ENCODE assay signal across 15 cellular contexts in the genomic region with DNA sequence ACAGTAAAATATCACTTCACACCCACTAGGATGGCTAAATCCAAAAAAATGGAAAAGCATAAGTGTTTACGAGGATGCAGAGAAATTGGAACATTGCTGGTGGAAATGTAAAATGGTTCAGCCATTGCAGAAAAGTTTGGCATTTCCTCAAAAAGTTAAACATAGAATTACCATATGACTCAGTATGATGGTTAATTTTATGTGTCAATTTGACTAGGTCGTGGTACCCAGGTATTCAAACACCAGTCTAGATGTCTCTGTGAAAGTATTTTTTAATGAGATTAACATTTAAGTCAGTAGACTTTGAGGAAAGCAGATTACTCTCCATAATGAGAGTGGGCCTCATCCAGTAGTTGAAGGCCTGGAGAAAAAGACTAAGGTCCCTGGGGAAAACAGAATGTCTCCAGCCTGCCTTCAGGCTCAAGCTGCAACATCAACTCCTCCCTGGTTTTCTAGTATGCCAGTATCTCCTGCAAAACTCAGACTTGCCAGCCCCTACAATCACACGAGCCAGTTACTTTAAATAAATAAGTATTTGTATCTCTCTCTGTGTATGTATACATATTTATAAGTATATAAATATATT.
"Had no signal": no experiment of that assay in that cellular context is flagged by ENCODE, and none has a peak within 500 bp of the region (broad histone marks: within the 10 kb centered on the region; RNA-seq: fewer than 3 reads in every experiment).

No MANE protein-coding gene starts in this region.

- H3K4me3 Mint-ChIP-seq: activated CD4-positive, alpha-beta memory T cell treated with anti-CD3 and anti-CD28 coated beads for 36 hours; activated CD4-positive, alpha-beta T cell treated with anti-CD3 and anti-CD28 coated beads for 36 hours; activated T-helper 17 cell treated with anti-CD3 and anti-CD28 coated beads, Interleukin-2, amount 50 U/mL, for 72 hours; central memory CD8-positive, alpha-beta T cell; natural killer cell; stimulated activated memory B cell treated with anti-CD40 and anti-IgM and Interleukin-4, amounts not matched to agents 10 μg/mL and 1 μg/mL and 100 μg/mL, for 72 hours; T-helper 2 cell treated with Interferon-gamma antibody and Interleukin-4, amounts not matched to agents 5 μg/mL and 100 μg/mL, for 36 hours; WTC11 had no signal

- H3K27me3 Mint-ChIP-seq: activated CD4-positive, alpha-beta memory T cell treated with anti-CD3 and anti-CD28 coated beads for 36 hours; activated CD4-positive, alpha-beta T cell treated with anti-CD3 and anti-CD28 coated beads for 36 hours; activated T-helper 17 cell treated with anti-CD3 and anti-CD28 coated beads, Interleukin-2, amount 50 U/mL, for 72 hours; central memory CD8-positive, alpha-beta T cell; stimulated activated memory B cell treated with anti-CD40 and anti-IgM and Interleukin-4, amounts not matched to agents 10 μg/mL and 1 μg/mL and 100 μg/mL, for 72 hours had no signal

- H3K4me1 Mint-ChIP-seq: activated T-helper 17 cell treated with anti-CD3 and anti-CD28 coated beads, Interleukin-2, amount 50 U/mL, for 72 hours; central memory CD8-positive, alpha-beta T cell; natural killer cell; stimulated activated memory B cell treated with anti-CD40 and anti-IgM and Interleukin-4, amounts not matched to agents 10 μg/mL and 1 μg/mL and 100 μg/mL, for 72 hours; WTC11 had no signal

- DNase-seq: activated CD4-positive, alpha-beta memory T cell treated with anti-CD3 and anti-CD28 coated beads for 36 hours; activated CD4-positive, alpha-beta T cell treated with anti-CD3 and anti-CD28 coated beads for 36 hours; activated naive CD4-positive, alpha-beta T cell; activated T-cell treated with anti-CD3 and anti-CD28 coated beads, Interleukin-2, amount 50 U/mL, for 1 hour; anterior cingulate cortex; hypothalamus; islet precursor cell; natural killer cell; stimulated activated CD4-positive, alpha-beta T cell treated with anti-CD3 and anti-CD28 coated beads, Interleukin-4, amount 100 ng/mL, for 24 hours; thyroid gland had no signal

- H3K9me3 Mint-ChIP-seq: activated CD4-positive, alpha-beta memory T cell treated with anti-CD3 and anti-CD28 coated beads for 36 hours; activated T-helper 17 cell treated with anti-CD3 and anti-CD28 coated beads, Interleukin-2, amount 50 U/mL, for 72 hours; central memory CD8-positive, alpha-beta T cell; natural killer cell; stimulated activated memory B cell treated with anti-CD40 and anti-IgM and Interleukin-4, amounts not matched to agents 10 μg/mL and 1 μg/mL and 100 μg/mL, for 72 hours; T-helper 2 cell treated with Interferon-gamma antibody and Interleukin-4, amounts not matched to agents 5 μg/mL and 100 μg/mL, for 36 hours; WTC11 had no signal

- H3K36me3 Mint-ChIP-seq: WTC11 had no signal

- H3K27ac Mint-ChIP-seq: activated CD4-positive, alpha-beta memory T cell treated with anti-CD3 and anti-CD28 coated beads for 36 hours; activated CD4-positive, alpha-beta T cell treated with anti-CD3 and anti-CD28 coated beads for 36 hours; activated T-helper 17 cell treated with anti-CD3 and anti-CD28 coated beads, Interleukin-2, amount 50 U/mL, for 72 hours; natural killer cell; stimulated activated memory B cell treated with anti-CD40 and anti-IgM and Interleukin-4, amounts not matched to agents 10 μg/mL and 1 μg/mL and 100 μg/mL, for 72 hours; T-helper 2 cell treated with Interferon-gamma antibody and Interleukin-4, amounts not matched to agents 5 μg/mL and 100 μg/mL, for 36 hours; WTC11 had no signal
